In the genomic region with DNA sequence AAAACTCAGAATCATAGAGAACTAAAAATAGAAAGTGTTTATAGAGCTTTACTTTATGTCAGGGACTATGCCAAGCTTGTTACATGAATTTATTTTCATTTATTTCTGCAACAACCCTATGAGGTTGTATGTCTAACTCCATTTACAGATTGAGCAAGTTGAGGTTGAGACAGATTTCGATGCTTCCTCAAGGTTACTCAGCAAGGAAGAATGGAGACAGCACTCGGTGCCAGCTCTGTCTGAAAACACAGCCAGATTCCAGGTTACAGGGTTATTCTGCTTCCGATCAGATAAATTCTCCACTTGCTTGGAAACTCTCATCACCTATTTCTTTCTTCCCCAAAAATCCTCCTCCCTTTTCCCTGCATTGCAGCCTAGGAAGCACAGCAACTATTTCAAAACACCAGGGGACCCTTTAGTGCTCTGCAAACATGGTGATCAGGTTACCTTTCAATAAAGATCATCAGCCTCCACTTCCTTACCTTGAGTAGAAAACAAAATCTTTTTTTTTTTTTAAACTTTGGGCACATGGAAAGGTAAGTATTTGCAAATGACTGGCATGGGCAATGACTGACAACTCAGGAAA, we compare ENCODE assay signal across 1 cellular context.
TF ChIP-seq lines count a peak whose summit lies in the region.

No MANE protein-coding gene starts in this region.

TF ChIP-seq in IMR-90, 13 proteins besides CTCF, POLR2A, EP300 and RAD21:
- TF ChIP-seq CHD1 (IDR thresholded peaks at IDR 0.05; ENCODE audit: low read depth, low read length) (no peak), CEBPB (IDR thresholded peaks at IDR 0.05; ENCODE audit: low read depth, low read length) (peak; percentile 85), RFX5 (IDR thresholded peaks at IDR 0.05; ENCODE audit: low read depth, low read length) (no peak), FOS (IDR thresholded peaks at IDR 0.05; ENCODE audit: low read depth, low read length) (peak; percentile 14; the same call in 1 of the 2 replicates), USF2 (IDR thresholded peaks at IDR 0.05; ENCODE audit: low read depth, low read length) (no peak)
